Comparison of ENCODE assay signal across 1 cellular context in genomic region chr5:177351392-177352329, GRCh38.
TF ChIP-seq lines count a peak whose summit lies in the region.

TSS of gene LMAN2 (minus strand) at chr5:177351668. CDS start at chr5:177351647, 21 bp downstream.

TF ChIP-seq in HepG2, 621 proteins besides CTCF, POLR2A, EP300 and RAD21 (continued from another document and continues in another):
- peak; percentile 49; the same call in 1 of the 2 replicates for TF ChIP-seq ZNF292 (CRISPR knock-in tag; IDR thresholded peaks at IDR 0.05; ENCODE audit: borderline replicate concordance, low read depth)
- TF ChIP-seq TCF12 (IDR thresholded peaks at IDR 0.05), result no peak
- no peak; the same call in 1 of the 2 replicates for TF ChIP-seq TCF12 (CRISPR knock-in tag; IDR thresholded peaks at IDR 0.05)
- TF ChIP-seq ZSCAN25 (CRISPR knock-in tag; IDR thresholded peaks at IDR 0.05), result no peak
- no peak for TF ChIP-seq CSRNP2 (CRISPR knock-in tag; conservative IDR thresholded peaks at IDR 0.05; ENCODE audit: low read depth)
- TF ChIP-seq ZHX1 (CRISPR knock-in tag; IDR thresholded peaks at IDR 0.05; ENCODE audit: low read depth), result 0 out of 2 replicates have a peak, but pooled peaks have one; percentile 50
- no peak for TF ChIP-seq E2F5 (CRISPR knock-in tag; conservative IDR thresholded peaks at IDR 0.05)
- TF ChIP-seq DNMT1 (CRISPR knock-in tag; IDR thresholded peaks at IDR 0.05), result no peak
- no peak for TF ChIP-seq FOXK2 (IDR thresholded peaks at IDR 0.05)
- no peak for TF ChIP-seq SNRNP70 (IDR thresholded peaks at IDR 0.05; ENCODE audit: low read depth, low read length)
- TF ChIP-seq ZNF350 (CRISPR knock-in tag; IDR thresholded peaks at IDR 0.05; ENCODE audit: borderline replicate concordance, low read depth), result peak; percentile 84; the same call in 1 of the 2 replicates
- TF ChIP-seq ZBTB38 (CRISPR knock-in tag; IDR thresholded peaks at IDR 0.05), result peak; percentile 97
- TF ChIP-seq SAP130 (CRISPR knock-in tag; IDR thresholded peaks at IDR 0.05; ENCODE audit: low read depth), result peak; percentile 95
- TF ChIP-seq SP2 (CRISPR knock-in tag; IDR thresholded peaks at IDR 0.05), result peak; percentile 97
- TF ChIP-seq ZNF598 (CRISPR knock-in tag; IDR thresholded peaks at IDR 0.05; ENCODE audit: borderline replicate concordance), result peak; percentile 52; the same call in 1 of the 2 replicates
- TF ChIP-seq GLMP (CRISPR knock-in tag; IDR thresholded peaks at IDR 0.05; ENCODE audit: borderline replicate concordance), result no peak
- peak; percentile 60; the same call in 1 of the 2 replicates for TF ChIP-seq ELF3 (CRISPR knock-in tag; IDR thresholded peaks at IDR 0.05)
- TF ChIP-seq HMG20A (CRISPR knock-in tag; IDR thresholded peaks at IDR 0.05; ENCODE audit: borderline replicate concordance), result no peak
- peak; percentile 87; the same call in 1 of the 2 replicates for TF ChIP-seq ZFP91 (CRISPR knock-in tag; IDR thresholded peaks at IDR 0.05; ENCODE audit: borderline replicate concordance)
- TF ChIP-seq ZNF256 (CRISPR knock-in tag; conservative IDR thresholded peaks at IDR 0.05), result no peak
- TF ChIP-seq ZNF337 (CRISPR knock-in tag; IDR thresholded peaks at IDR 0.05; ENCODE audit: borderline replicate concordance, low read depth), result no peak
- TF ChIP-seq FOXC1 (CRISPR knock-in tag; IDR thresholded peaks at IDR 0.05; ENCODE audit: borderline replicate concordance), result 0 out of 2 replicates have a peak, but pooled peaks have one; percentile 41
- no peak for TF ChIP-seq NR1H2 (CRISPR knock-in tag; IDR thresholded peaks at IDR 0.05; ENCODE audit: borderline replicate concordance, low read depth)
- no peak for TF ChIP-seq ZNF468 (CRISPR knock-in tag; IDR thresholded peaks at IDR 0.05)
- 0 out of 2 replicates have a peak, but pooled peaks have one; percentile 30 for TF ChIP-seq ZNF224 (CRISPR knock-in tag; IDR thresholded peaks at IDR 0.05)
- 0 out of 2 replicates have a peak, but pooled peaks have one; percentile 22 for TF ChIP-seq ZNF546 (CRISPR knock-in tag; conservative IDR thresholded peaks at IDR 0.05)
- 0 out of 2 replicates have a peak, but pooled peaks have one; percentile 22 for TF ChIP-seq ZNF3 (CRISPR knock-in tag; IDR thresholded peaks at IDR 0.05)
- TF ChIP-seq KLF11 (CRISPR knock-in tag; IDR thresholded peaks at IDR 0.05), result no peak
- TF ChIP-seq JDP2 (CRISPR knock-in tag; IDR thresholded peaks at IDR 0.05; ENCODE audit: borderline replicate concordance), result no peak
- peak; percentile 78; the same call in 1 of the 2 replicates for TF ChIP-seq CBX5 (CRISPR knock-in tag; IDR thresholded peaks at IDR 0.05; ENCODE audit: borderline replicate concordance)
- TF ChIP-seq FOSL2 (CRISPR knock-in tag; IDR thresholded peaks at IDR 0.05), result no peak; the same call in 1 of the 2 replicates
- no peak for TF ChIP-seq ZMAT5 (CRISPR knock-in tag; IDR thresholded peaks at IDR 0.05; ENCODE audit: borderline replicate concordance, low read depth)
- TF ChIP-seq SMYD3 (CRISPR knock-in tag; IDR thresholded peaks at IDR 0.05), result 0 out of 2 replicates have a peak, but pooled peaks have one; percentile 13
- TF ChIP-seq ATF4 (CRISPR knock-in tag; IDR thresholded peaks at IDR 0.05), result no peak
- peak; percentile 76 for TF ChIP-seq ZNF800 (CRISPR knock-in tag; IDR thresholded peaks at IDR 0.05)
- 0 out of 2 replicates have a peak, but pooled peaks have one; percentile 36 for TF ChIP-seq ZNF33B (CRISPR knock-in tag; IDR thresholded peaks at IDR 0.05)
- no peak for TF ChIP-seq ZNF138 (CRISPR knock-in tag; IDR thresholded peaks at IDR 0.05; ENCODE audit: low read depth)
- TF ChIP-seq PHF20 (CRISPR knock-in tag; IDR thresholded peaks at IDR 0.05), result peak; percentile 98
- no peak for TF ChIP-seq SKIL (CRISPR knock-in tag; IDR thresholded peaks at IDR 0.05; ENCODE audit: borderline replicate concordance)
- TF ChIP-seq RFX1 (IDR thresholded peaks at IDR 0.05), result no peak
- peak; percentile 85 for TF ChIP-seq POLR2G (IDR thresholded peaks at IDR 0.05; ENCODE audit: low read depth, low read length)
- TF ChIP-seq PAF1 (CRISPR knock-in tag; IDR thresholded peaks at IDR 0.05), result no peak
- no peak for TF ChIP-seq CBX2 (IDR thresholded peaks at IDR 0.05; ENCODE audit: low read depth, low read length)
- TF ChIP-seq CBX2 (CRISPR knock-in tag; IDR thresholded peaks at IDR 0.05; ENCODE audit: low read depth), result no peak
- no peak for TF ChIP-seq ZFP36L2 (CRISPR knock-in tag; IDR thresholded peaks at IDR 0.05)
- TF ChIP-seq ZBTB21 (CRISPR knock-in tag; IDR thresholded peaks at IDR 0.05), result 0 out of 2 replicates have a peak, but pooled peaks have one; percentile 31
- no peak for TF ChIP-seq RARG (CRISPR knock-in tag; IDR thresholded peaks at IDR 0.05; ENCODE audit: low read depth)
- no peak for TF ChIP-seq ZNF782 (CRISPR knock-in tag; IDR thresholded peaks at IDR 0.05; ENCODE audit: borderline replicate concordance)
- TF ChIP-seq ZBTB25 (CRISPR knock-in tag; IDR thresholded peaks at IDR 0.05), result no peak; the same call in 1 of the 2 replicates
- TF ChIP-seq KLF13 (CRISPR knock-in tag; IDR thresholded peaks at IDR 0.05), result no peak
- no peak for TF ChIP-seq RELA (CRISPR knock-in tag; IDR thresholded peaks at IDR 0.05)
- TF ChIP-seq ZSCAN20 (CRISPR knock-in tag; IDR thresholded peaks at IDR 0.05; ENCODE audit: borderline replicate concordance), result no peak
- TF ChIP-seq RBM39 (IDR thresholded peaks at IDR 0.05; ENCODE audit: low read depth, low read length, poor library complexity, severe bottlenecking), result no peak
- TF ChIP-seq ZNF18 (CRISPR knock-in tag; IDR thresholded peaks at IDR 0.05; ENCODE audit: insufficient replicate concordance), result no peak
